In genomic region chrX:308821-309520, GRCh38 we compare ENCODE assay signal across 16 cellular contexts.
"Had no signal": no experiment of that assay in that cellular context is flagged by ENCODE, and none has a peak within 500 bp of the region (broad histone marks: within the 10 kb centered on the region; RNA-seq: fewer than 3 reads in every experiment).

No MANE protein-coding gene starts in this region.

- H3K4me3 Mint-ChIP-seq: activated CD8-positive, alpha-beta T cell treated with anti-CD3 and anti-CD28 coated beads for 36 hours; activated naive CD8-positive, alpha-beta T cell treated with anti-CD3 and anti-CD28 coated beads, Interleukin-2, amount 10 ng/mL, durations not matched to agents 7 days and 5 days; activated T-cell treated with anti-CD3 and anti-CD28 coated beads, Interleukin-2, amount 50 U/mL, for 72 hours; dendritic cell treated with granulocyte-macrophage colony-stimulating factor and Interleukin-4, amounts not matched to agents 40 ng/mL and 50 ng/mL, for 4 days; memory B cell; naive thymus-derived CD8-positive, alpha-beta T cell; stimulated activated naive CD8-positive, alpha-beta T cell treated with anti-CD3 and anti-CD28 coated beads, Interleukin-15, amount 100 ng/mL, for 72 hours; T-helper 17 cell had no signal

- H3K4me1 Mint-ChIP-seq: memory B cell; stimulated activated naive CD8-positive, alpha-beta T cell treated with anti-CD3 and anti-CD28 coated beads, Interleukin-15, amount 100 ng/mL, for 72 hours had no signal

- H3K27ac ChIP-seq: thoracic aorta, WERI-Rb-1 had no signal

- DNase-seq: activated CD4-positive, alpha-beta T cell treated with anti-CD3 and anti-CD28 coated beads for 4 hours; activated CD8-positive, alpha-beta memory T cell treated with anti-CD3 and anti-CD28 coated beads, Interleukin-2, amount 50 U/mL, for 48 hours; activated CD8-positive, alpha-beta T cell treated with anti-CD3 and anti-CD28 coated beads for 36 hours; activated naive CD4-positive, alpha-beta T cell; activated naive CD8-positive, alpha-beta T cell treated with anti-CD3 and anti-CD28 coated beads, Interleukin-2, amount 10 ng/mL, durations not matched to agents 7 days and 5 days; activated T-cell treated with anti-CD3 and anti-CD28 coated beads, Interleukin-2, amount 50 U/mL, for 72 hours; cerebellar nuclear complex; effector memory CD4-positive, alpha-beta T cell; stimulated activated naive CD8-positive, alpha-beta T cell treated with anti-CD3 and anti-CD28 coated beads, Interleukin-15, amount 100 ng/mL, for 72 hours; T-helper 17 cell; WERI-Rb-1 had no signal

- H3K27ac Mint-ChIP-seq: activated CD8-positive, alpha-beta T cell treated with anti-CD3 and anti-CD28 coated beads for 36 hours; activated naive CD8-positive, alpha-beta T cell treated with anti-CD3 and anti-CD28 coated beads, Interleukin-2, amount 10 ng/mL, durations not matched to agents 7 days and 5 days; activated T-cell treated with anti-CD3 and anti-CD28 coated beads, Interleukin-2, amount 50 U/mL, for 72 hours; dendritic cell treated with granulocyte-macrophage colony-stimulating factor and Interleukin-4, amounts not matched to agents 40 ng/mL and 50 ng/mL, for 4 days; memory B cell; stimulated activated naive CD8-positive, alpha-beta T cell treated with anti-CD3 and anti-CD28 coated beads, Interleukin-15, amount 100 ng/mL, for 72 hours; T-helper 17 cell had no signal

- H3K4me3 ChIP-seq: smooth muscle cell, thoracic aorta had no signal

- H3K27me3 Mint-ChIP-seq: activated CD8-positive, alpha-beta T cell treated with anti-CD3 and anti-CD28 coated beads for 36 hours; activated naive CD8-positive, alpha-beta T cell treated with anti-CD3 and anti-CD28 coated beads, Interleukin-2, amount 10 ng/mL, durations not matched to agents 7 days and 5 days; dendritic cell treated with granulocyte-macrophage colony-stimulating factor and Interleukin-4, amounts not matched to agents 40 ng/mL and 50 ng/mL, for 4 days; memory B cell; naive thymus-derived CD8-positive, alpha-beta T cell; stimulated activated naive CD8-positive, alpha-beta T cell treated with anti-CD3 and anti-CD28 coated beads, Interleukin-15, amount 100 ng/mL, for 72 hours; T-helper 17 cell had no signal

- H3K4me2 ChIP-seq: smooth muscle cell had no signal

- H3K9me3 ChIP-seq: thoracic aorta had no signal

- ATAC-seq: activated CD8-positive, alpha-beta T cell treated with anti-CD3 and anti-CD28 coated beads for 36 hours; activated T-cell treated with anti-CD3 and anti-CD28 coated beads, Interleukin-2, amount 50 U/mL, for 72 hours; naive thymus-derived CD8-positive, alpha-beta T cell; stimulated activated naive CD8-positive, alpha-beta T cell treated with anti-CD3 and anti-CD28 coated beads, Interleukin-15, amount 100 ng/mL, for 72 hours; T-helper 17 cell had no signal

- H3K9me3 Mint-ChIP-seq: activated CD8-positive, alpha-beta T cell treated with anti-CD3 and anti-CD28 coated beads for 36 hours; activated naive CD8-positive, alpha-beta T cell treated with anti-CD3 and anti-CD28 coated beads, Interleukin-2, amount 10 ng/mL, durations not matched to agents 7 days and 5 days; activated T-cell treated with anti-CD3 and anti-CD28 coated beads, Interleukin-2, amount 50 U/mL, for 72 hours; dendritic cell treated with granulocyte-macrophage colony-stimulating factor and Interleukin-4, amounts not matched to agents 40 ng/mL and 50 ng/mL, for 4 days; memory B cell; stimulated activated naive CD8-positive, alpha-beta T cell treated with anti-CD3 and anti-CD28 coated beads, Interleukin-15, amount 100 ng/mL, for 72 hours had no signal
